5 cellular contexts compared by ENCODE assay signal in genomic region chr5:56977034-56977433, GRCh38.
"Had no signal": no experiment of that assay in that cellular context is flagged by ENCODE, and none has a peak within 500 bp of the region (broad histone marks: within the 10 kb centered on the region; RNA-seq: fewer than 3 reads in every experiment).

No MANE protein-coding gene starts in this region.

- ATAC-seq: GM23338, K562 had no signal

- H3K4me3 Mint-ChIP-seq: GM23338, H9 had no signal

- H3K4me3 ChIP-seq: GM23338, K562 had no signal

- H3K9me3 Mint-ChIP-seq: GM23338, H9 had no signal

- DNase-seq: H9, HCEC 1CT, IMR-90 had no signal

- H3K27ac Mint-ChIP-seq: GM23338, H9 had no signal
